ENCODE assay signal across 21 cellular contexts in genomic region chr1:28269529-28269928, GRCh38.
"Had no signal": no experiment of that assay in that cellular context is flagged by ENCODE, and none has a peak within 500 bp of the region (broad histone marks: within the 10 kb centered on the region; RNA-seq: fewer than 3 reads in every experiment).

No MANE protein-coding gene starts in this region.

- H3K9me3 ChIP-seq: SK-N-SH had no signal

- FAIRE-seq: RCC 7860 had no signal

- DNase-seq: IMR-90, Karpas-422, KG1, MM.1S, NCI-H1092 treated with DMSO at 0.1 percent for 48 hours, NCI-H1436, NCI-H187, NCI-H2029, NCI-H2081 treated with DMSO at 0.1 percent for 48 hours, NCI-H2171, NCI-H226, NCI-H446, NCI-H510A, NCI-H524 treated with DMSO at 0.1 percent for 48 hours, NCI-H69, NCI-H774, RPMI8226, SHP77, SK-N-SH, SW 1271 had no signal

- H3K9ac ChIP-seq: SK-N-SH had no signal
